Comparison of ENCODE assay signal across 1 cellular context in the genomic region with DNA sequence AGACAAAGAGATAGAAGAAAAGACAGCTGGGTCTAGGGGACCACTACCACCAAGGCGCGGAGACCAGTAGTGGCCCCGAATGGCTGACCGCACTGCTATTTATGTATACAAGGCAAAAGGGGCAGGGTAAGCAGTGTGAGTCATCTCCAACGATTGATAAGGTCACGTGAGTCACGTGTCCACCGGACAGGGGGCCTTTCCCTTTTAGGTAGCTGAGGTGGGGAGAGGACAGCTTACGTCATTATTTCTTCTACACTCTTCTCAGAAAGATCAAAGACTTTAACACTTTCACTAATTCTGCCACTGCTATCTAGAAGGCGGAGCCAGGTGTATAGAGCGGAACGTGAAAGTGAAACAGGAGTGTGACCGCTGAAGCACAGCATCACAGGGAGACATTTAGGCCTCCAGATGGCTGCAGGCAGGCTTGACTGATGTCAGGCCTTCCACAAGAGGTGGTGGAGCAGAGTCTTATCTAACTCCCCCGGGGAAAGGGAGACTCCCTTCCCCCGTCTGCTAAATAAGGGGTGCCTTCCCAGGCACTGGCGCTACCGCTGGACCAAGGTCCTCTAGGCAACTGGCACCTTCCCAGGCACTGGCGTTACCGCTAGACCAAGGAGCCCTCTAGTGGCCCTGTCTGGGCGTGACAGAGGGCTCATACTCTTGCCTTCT.
TF ChIP-seq lines count a peak whose summit lies in the region.

No MANE protein-coding gene starts in this region.

TF ChIP-seq in GM12878, 131 proteins besides CTCF, POLR2A, EP300 and RAD21 (continued from another document and continues in another):
- TF ChIP-seq, protein P1, sequence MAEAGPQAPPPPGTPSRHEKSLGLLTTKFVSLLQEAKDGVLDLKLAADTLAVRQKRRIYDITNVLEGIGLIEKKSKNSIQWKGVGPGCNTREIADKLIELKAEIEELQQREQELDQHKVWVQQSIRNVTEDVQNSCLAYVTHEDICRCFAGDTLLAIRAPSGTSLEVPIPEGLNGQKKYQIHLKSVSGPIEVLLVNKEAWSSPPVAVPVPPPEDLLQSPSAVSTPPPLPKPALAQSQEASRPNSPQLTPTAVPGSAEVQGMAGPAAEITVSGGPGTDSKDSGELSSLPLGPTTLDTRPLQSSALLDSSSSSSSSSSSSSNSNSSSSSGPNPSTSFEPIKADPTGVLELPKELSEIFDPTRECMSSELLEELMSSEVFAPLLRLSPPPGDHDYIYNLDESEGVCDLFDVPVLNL (IDR thresholded peaks at IDR 0.05; ENCODE audit: low read depth, low read length) = no peak
- TF ChIP-seq CUX1 (IDR thresholded peaks at IDR 0.05; ENCODE audit: insufficient replicate concordance, low read depth, low read length) (no peak), MAX (IDR thresholded peaks at IDR 0.05; ENCODE audit: low read depth, low read length) (0 out of 2 replicates have a peak, but pooled peaks have one; percentile 2), PAX5 (IDR thresholded peaks at IDR 0.05; ENCODE audit: borderline replicate concordance, low read depth, low read length) (peak; percentile 33; the same call in 1 of the 2 replicates), ZNF384 (IDR thresholded peaks at IDR 0.05; ENCODE audit: borderline replicate concordance, low read depth, low read length) (no peak), GATAD2B (conservative IDR thresholded peaks at IDR 0.05; ENCODE audit: low read depth) (no peak), SMC3 (IDR thresholded peaks at IDR 0.05; ENCODE audit: borderline replicate concordance, low read length) (peak; percentile 33; the same call in 1 of the 2 replicates), MXI1 (IDR thresholded peaks at IDR 0.05; ENCODE audit: low read depth, low read length) (no peak), PBX3 (IDR thresholded peaks at IDR 0.05; ENCODE audit: insufficient replicate concordance, low read depth, low read length) (no peak), BMI1 (IDR thresholded peaks at IDR 0.05; ENCODE audit: borderline replicate concordance) (no peak), BRCA1 (IDR thresholded peaks at IDR 0.05; ENCODE audit: low read depth, low read length) (no peak), ZBTB4 (CRISPR knock-in tag; IDR thresholded peaks at IDR 0.05) (no peak), TCF3 (IDR thresholded peaks at IDR 0.05; ENCODE audit: borderline replicate concordance, insufficient read depth, low read depth, low read length) (no peak), SREBF2 (IDR thresholded peaks at IDR 0.05; ENCODE audit: low read length) (no peak), WRNIP1 (IDR thresholded peaks at IDR 0.05; ENCODE audit: borderline replicate concordance, low read depth, low read length) (no peak), SIX5 (IDR thresholded peaks at IDR 0.05; ENCODE audit: low read depth, low read length, severe bottlenecking) (no peak), PML (IDR thresholded peaks at IDR 0.05; ENCODE audit: low read length) (no peak), CBX3 (IDR thresholded peaks at IDR 0.05; ENCODE audit: borderline replicate concordance, low read depth) (no peak), ZBED1 (IDR thresholded peaks at IDR 0.05; ENCODE audit: borderline replicate concordance) (0 out of 2 replicates have a peak, but pooled peaks have one; percentile 27), ATF7 (IDR thresholded peaks at IDR 0.05; ENCODE audit: low read depth) (peak; percentile 99), IRF4 (IDR thresholded peaks at IDR 0.05; ENCODE audit: low read depth, low read length) (no peak), TARDBP (IDR thresholded peaks at IDR 0.05; ENCODE audit: borderline replicate concordance) (no peak), CHD2 (IDR thresholded peaks at IDR 0.05; ENCODE audit: borderline replicate concordance, low read depth, low read length) (no peak), BACH1 (IDR thresholded peaks at IDR 0.05; ENCODE audit: borderline replicate concordance) (0 out of 2 replicates have a peak, but pooled peaks have one; percentile 46), TAF1 (IDR thresholded peaks at IDR 0.05; ENCODE audit: borderline replicate concordance, low read depth, low read length) (no peak), ZBTB11 (CRISPR knock-in tag; IDR thresholded peaks at IDR 0.05) (no peak), POU2F2 (IDR thresholded peaks at IDR 0.05; ENCODE audit: borderline replicate concordance, low read depth, low read length) (peak; percentile 33; the same call in 1 of the 3 replicates), NR2C1 (IDR thresholded peaks at IDR 0.05) (no peak), FOXK2 (IDR thresholded peaks at IDR 0.05) (peak; percentile 25; the same call in 1 of the 2 replicates), FOXM1 (IDR thresholded peaks at IDR 0.05; ENCODE audit: low read depth, low read length) (peak; percentile 21; the same call in 1 of the 2 replicates), MEF2A (IDR thresholded peaks at IDR 0.05; ENCODE audit: insufficient read depth, low read depth, low read length) (0 out of 2 replicates have a peak, but pooled peaks have one; percentile 6), NFXL1 (IDR thresholded peaks at IDR 0.05; ENCODE audit: borderline replicate concordance) (no peak), TBL1XR1 (IDR thresholded peaks at IDR 0.05; ENCODE audit: low read depth, low read length) (0 out of 2 replicates have a peak, but pooled peaks have one; percentile 66), CREM (IDR thresholded peaks at IDR 0.05; ENCODE audit: low read depth) (peak; percentile 69), SMAD5 (IDR thresholded peaks at IDR 0.05; ENCODE audit: low read depth) (no peak)
- TF ChIP-seq, protein P2, sequence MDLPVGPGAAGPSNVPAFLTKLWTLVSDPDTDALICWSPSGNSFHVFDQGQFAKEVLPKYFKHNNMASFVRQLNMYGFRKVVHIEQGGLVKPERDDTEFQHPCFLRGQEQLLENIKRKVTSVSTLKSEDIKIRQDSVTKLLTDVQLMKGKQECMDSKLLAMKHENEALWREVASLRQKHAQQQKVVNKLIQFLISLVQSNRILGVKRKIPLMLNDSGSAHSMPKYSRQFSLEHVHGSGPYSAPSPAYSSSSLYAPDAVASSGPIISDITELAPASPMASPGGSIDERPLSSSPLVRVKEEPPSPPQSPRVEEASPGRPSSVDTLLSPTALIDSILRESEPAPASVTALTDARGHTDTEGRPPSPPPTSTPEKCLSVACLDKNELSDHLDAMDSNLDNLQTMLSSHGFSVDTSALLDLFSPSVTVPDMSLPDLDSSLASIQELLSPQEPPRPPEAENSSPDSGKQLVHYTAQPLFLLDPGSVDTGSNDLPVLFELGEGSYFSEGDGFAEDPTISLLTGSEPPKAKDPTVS (IDR thresholded peaks at IDR 0.05; ENCODE audit: low read depth, low read length) = no peak
- TF ChIP-seq, protein P3, sequence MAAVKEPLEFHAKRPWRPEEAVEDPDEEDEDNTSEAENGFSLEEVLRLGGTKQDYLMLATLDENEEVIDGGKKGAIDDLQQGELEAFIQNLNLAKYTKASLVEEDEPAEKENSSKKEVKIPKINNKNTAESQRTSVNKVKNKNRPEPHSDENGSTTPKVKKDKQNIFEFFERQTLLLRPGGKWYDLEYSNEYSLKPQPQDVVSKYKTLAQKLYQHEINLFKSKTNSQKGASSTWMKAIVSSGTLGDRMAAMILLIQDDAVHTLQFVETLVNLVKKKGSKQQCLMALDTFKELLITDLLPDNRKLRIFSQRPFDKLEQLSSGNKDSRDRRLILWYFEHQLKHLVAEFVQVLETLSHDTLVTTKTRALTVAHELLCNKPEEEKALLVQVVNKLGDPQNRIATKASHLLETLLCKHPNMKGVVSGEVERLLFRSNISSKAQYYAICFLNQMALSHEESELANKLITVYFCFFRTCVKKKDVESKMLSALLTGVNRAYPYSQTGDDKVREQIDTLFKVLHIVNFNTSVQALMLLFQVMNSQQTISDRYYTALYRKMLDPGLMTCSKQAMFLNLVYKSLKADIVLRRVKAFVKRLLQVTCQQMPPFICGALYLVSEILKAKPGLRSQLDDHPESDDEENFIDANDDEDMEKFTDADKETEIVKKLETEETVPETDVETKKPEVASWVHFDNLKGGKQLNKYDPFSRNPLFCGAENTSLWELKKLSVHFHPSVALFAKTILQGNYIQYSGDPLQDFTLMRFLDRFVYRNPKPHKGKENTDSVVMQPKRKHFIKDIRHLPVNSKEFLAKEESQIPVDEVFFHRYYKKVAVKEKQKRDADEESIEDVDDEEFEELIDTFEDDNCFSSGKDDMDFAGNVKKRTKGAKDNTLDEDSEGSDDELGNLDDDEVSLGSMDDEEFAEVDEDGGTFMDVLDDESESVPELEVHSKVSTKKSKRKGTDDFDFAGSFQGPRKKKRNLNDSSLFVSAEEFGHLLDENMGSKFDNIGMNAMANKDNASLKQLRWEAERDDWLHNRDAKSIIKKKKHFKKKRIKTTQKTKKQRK (IDR thresholded peaks at IDR 0.05; ENCODE audit: low read depth, low read length) = no peak
